Comparison of ENCODE assay signal across 11 cellular contexts in genomic region chr17:5557485-5557884, GRCh38. TPM values are rescaled to one million over a fixed set of nuclear protein-coding genes. Genes with fewer than 3 reads are reported as not detected.
DNase-seq lines count a peak whose midpoint lies in the region; ATAC-seq and TF ChIP-seq lines count a peak whose summit lies in the region.
"Had no signal": no experiment of that assay in that cellular context is flagged by ENCODE, and none has a peak within 500 bp of the region (broad histone marks: within the 10 kb centered on the region; RNA-seq: fewer than 3 reads in every experiment).

No MANE protein-coding gene starts in this region.

- H3K4me3 Mint-ChIP-seq in CD14-positive monocyte: no peak overlapping the region

- 56 to 69% methylated on average over 8 of the region's 8 CpGs for WGBS in lung, 2 donors

- peak; percentile 34 for ATAC-seq in lung (ENCODE audit: insufficient read depth, low FRiP score)
- ATAC-seq in HG02973 (IDR thresholded peaks at IDR 0.05; ENCODE audit: unreplicated experiment): no peak
- ATAC-seq in GM18873 (IDR thresholded peaks at IDR 0.05; ENCODE audit: low FRiP score, unreplicated experiment): no peak
- no peak for ATAC-seq in GM19035 (IDR thresholded peaks at IDR 0.05; ENCODE audit: unreplicated experiment)
- ATAC-seq: left lobe of liver had no signal

- H3K27me3 ChIP-seq in lung (ENCODE audit: control insufficient read depth, insufficient read depth): no peaks in the 10 kb centered on the region
- no peaks in the 10 kb centered on the region for H3K27me3 ChIP-seq in H7 (ENCODE audit: control insufficient read depth, insufficient read depth, low read length)

- H3K4me1 ChIP-seq in lung (ENCODE audit: control insufficient read depth in 2 of 2, insufficient read depth in 2 of 2, low read length in 2 of 2): peaks cover 0 to 2% of the 10 kb centered on the region in 2 donors

- H3K27ac ChIP-seq in lung (ENCODE audit: low read depth in 1 of 2, low read length in 1 of 2): no peak overlapping the region

- H3K36me3 ChIP-seq in lung (ENCODE audit: control insufficient read depth in 2 of 2, insufficient read depth in 2 of 2, low read length in 2 of 2) (peaks cover 0 to 25% of the 10 kb centered on the region in 2 donors), H7 (replicated peaks; ENCODE audit: control insufficient read depth, insufficient read depth, low read length) (no peaks in the 10 kb centered on the region)

- no peaks in the 10 kb centered on the region for H3K9me3 ChIP-seq in lung (ENCODE audit: control insufficient read depth in 2 of 2, insufficient read depth in 1 of 2, low read length in 1 of 2)

- peaks cover 18% of the 10 kb centered on the region for H3K4me1 Mint-ChIP-seq in CD14-positive monocyte

- H3K27me3 Mint-ChIP-seq in CD14-positive monocyte (ENCODE audit: low read depth in 3 of 3): no peaks in the 10 kb centered on the region

- no peak overlapping the region for H3K4me3 ChIP-seq in choroid plexus epithelial cell (ENCODE audit: low read depth, low read length)
- no peak overlapping the region for H3K4me3 ChIP-seq in lung
- H3K4me3 ChIP-seq in H7 (ENCODE audit: insufficient read depth, low read depth, low read length): no peak overlapping the region

- DNase-seq in CD14-positive monocyte (ENCODE audit: low spot score) (no peak), HT1080 (ENCODE audit: low read depth) (peak; percentile 48), choroid plexus epithelial cell (ENCODE audit: low read depth) (peak; percentile 61), lung (ENCODE audit: low spot score) (no peak), H7 (no peak)
- DNase-seq: NCI-H446, nucleus accumbens had no signal

- intact Hi-C loops in CD14-positive monocyte (cut with micrococcal nuclease): no loop called here

- peak overlapping the region in 4 of 7 donors; percentile 10 to 80 (median 26) for H3K27ac Mint-ChIP-seq in CD14-positive monocyte

- peaks cover 80 to 97% of the 10 kb centered on the region in 2 donors for H3K36me3 Mint-ChIP-seq in CD14-positive monocyte

- TF ChIP-seq CTCF in CD14-positive monocyte (IDR thresholded peaks at IDR 0.05) (no peak), choroid plexus epithelial cell (conservative IDR thresholded peaks at IDR 0.05; ENCODE audit: low read depth, low read length) (no peak), lung (IDR thresholded peaks at IDR 0.05; ENCODE audit: control extremely low read depth, extremely low read depth) (no peak)

- H3K9me3 Mint-ChIP-seq in CD14-positive monocyte: no peaks in the 10 kb centered on the region

RNA-seq across cellular contexts. Expression of gene NLRP1, which starts 26.8 kb away (rescaled TPM):
- polyA plus RNA-seq in CD14-positive monocyte (10 to 100 TPM; 13.2 to 17.3 TPM), lung (10 to 100 TPM; 14.5 to 21.2 TPM)
- 15.9 and 19.8 TPM in 2 replicates for total RNA-seq in HT1080 (2014; rRNA removed; shearing (Covaris generic))
- 14.5 and 15.5 TPM in 2 replicates for polyA plus RNA-seq in HT1080 (2015; cell fraction: cytosol; rRNA removed)
- polyA plus RNA-seq in HT1080 (2015; cell fraction: nucleus; rRNA removed): 216 and 237 TPM in 2 replicates
- total RNA-seq in lung: 10 to 100 TPM; 29.2 to 33.1 TPM
- 2.5 and 3.2 TPM in 2 replicates for total RNA-seq in H7 (2014; rRNA removed; shearing (Covaris generic))

Comparison
In these comparisons a context has a peak if more than half of its experiments do, and no peak if none do; other contexts are left out.
1. DNase-seq: peak in HT1080 (single experiment) and choroid plexus epithelial cell (single experiment); none in CD14-positive monocyte (single experiment), lung (single experiment) and H7 (single experiment).